8 cellular contexts compared by ENCODE assay signal in genomic region chr3:44509985-44510360, GRCh38. TPM values are rescaled to one million over a fixed set of nuclear protein-coding genes. Genes with fewer than 3 reads are reported as not detected.
DNase-seq lines count a peak whose midpoint lies in the region; ATAC-seq and TF ChIP-seq lines count a peak whose summit lies in the region.

No MANE protein-coding gene starts in this region.

- H3K79me1 ChIP-seq in mesenchymal stem cell (replicated peaks; ENCODE audit: low read length, poor library complexity, severe bottlenecking), result peaks cover 19% of the 10 kb centered on the region

- peaks cover 16% of the 10 kb centered on the region for H3K36me3 Mint-ChIP-seq in activated naive CD4-positive, alpha-beta T cell treated with anti-CD3 and anti-CD28 coated beads, Interleukin-2, amount 50 U/mL, for 24 hours
- H3K36me3 Mint-ChIP-seq in chondrocyte (ENCODE audit: low read depth), result no peaks in the 10 kb centered on the region

- peaks cover 5% of the 10 kb centered on the region for H3K4me1 ChIP-seq in mesenchymal stem cell (ENCODE audit: control insufficient read depth, insufficient read depth, low read depth, low read length)
- H3K4me1 ChIP-seq in aorta (ENCODE audit: control insufficient read depth in 1 of 2, insufficient read depth in 2 of 2, low read length in 2 of 2), result no peaks in the 10 kb centered on the region

- peaks cover 6% of the 10 kb centered on the region for H3K9me3 Mint-ChIP-seq in activated naive CD4-positive, alpha-beta T cell treated with anti-CD3 and anti-CD28 coated beads, Interleukin-2, amount 50 U/mL, for 24 hours
- H3K9me3 Mint-ChIP-seq in chondrocyte (ENCODE audit: low read depth), result no peaks in the 10 kb centered on the region

- H2BK120ac ChIP-seq in mesenchymal stem cell (ENCODE audit: low read depth, low read length), result no peak overlapping the region

- no peak overlapping the region for H2AFZ ChIP-seq in mesenchymal stem cell (ENCODE audit: low read depth, low read length)

- H3K4ac ChIP-seq in mesenchymal stem cell (ENCODE audit: low read depth in 1 of 2, low read length in 2 of 2), result no peak overlapping the region

- H3K27ac ChIP-seq in mesenchymal stem cell (ENCODE audit: low read length, poor library complexity, severe bottlenecking) (no peak overlapping the region), aorta (ENCODE audit: low read depth in 1 of 2, low read length in 2 of 2) (peak overlapping the region in 1 of 2 donors; percentile 79)

- H3K27ac Mint-ChIP-seq in activated naive CD4-positive, alpha-beta T cell treated with anti-CD3 and anti-CD28 coated beads, Interleukin-2, amount 50 U/mL, for 24 hours, result peak overlapping the region; percentile 88
- H3K27ac Mint-ChIP-seq in chondrocyte (ENCODE audit: unreplicated experiment), result peak overlapping the region; percentile 76

- no peak overlapping the region for H2AK5ac ChIP-seq in mesenchymal stem cell (ENCODE audit: low read length, severe bottlenecking)

- H3K4me2 ChIP-seq in mesenchymal stem cell (ENCODE audit: low read length, poor library complexity, severe bottlenecking), result peak overlapping the region; percentile 51

- no peak overlapping the region for H3K14ac ChIP-seq in mesenchymal stem cell (ENCODE audit: low read length in 2 of 2)

- whole genome bisulfite sequencing in mesenchymal stem cell, result 0% methylated on average over 2 of the region's 6 CpGs
- 0% methylated on average over 6 of the region's 6 CpGs for WGBS in aorta, 2 donors

- no peaks in the 10 kb centered on the region for H3K27me3 ChIP-seq in mesenchymal stem cell (ENCODE audit: control insufficient read depth in 1 of 2, insufficient read depth in 1 of 2, low read length in 2 of 2)
- H3K27me3 ChIP-seq in aorta (ENCODE audit: control insufficient read depth in 1 of 2, insufficient read depth in 2 of 2, low read length in 1 of 2), result no peaks in the 10 kb centered on the region

- no peak for TF ChIP-seq CTCF in chondrocyte (IDR thresholded peaks at IDR 0.05)

- intact Hi-C loops in aorta (cut with DNase I), result loop anchor here (2.0 to 10.0 kb wide), 4 partner anchors 33 to 188 kb away; partner anchors contain the start of genes TCAIM (in 1 of the 2), ZKSCAN7 (in 1 of the 2) and ZNF445 (in 1 of the 2)

- H3K23ac ChIP-seq in mesenchymal stem cell (ENCODE audit: low read length in 2 of 2), result no peak overlapping the region

- H3K9me3 ChIP-seq in mesenchymal stem cell (ENCODE audit: control insufficient read depth, low read length), result no peaks in the 10 kb centered on the region
- H3K9me3 ChIP-seq in aorta (ENCODE audit: control insufficient read depth, low read length), result no peaks in the 10 kb centered on the region

- peak overlapping the region; percentile 90 for H3K9ac ChIP-seq in mesenchymal stem cell (ENCODE audit: low read length)

- ATAC-seq in HG02798 (IDR thresholded peaks at IDR 0.05; ENCODE audit: poor library complexity, unreplicated experiment) (peak; percentile 36), aorta (ENCODE audit: low FRiP score) (no peak), HG03378 (IDR thresholded peaks at IDR 0.05; ENCODE audit: unreplicated experiment) (no peak)

- no peak overlapping the region for H4K8ac ChIP-seq in mesenchymal stem cell (ENCODE audit: low read length)

- H3K18ac ChIP-seq in mesenchymal stem cell (ENCODE audit: low read depth in 1 of 2, low read length in 2 of 2), result no peak overlapping the region

- H4K91ac ChIP-seq in mesenchymal stem cell (ENCODE audit: low read length), result no peak overlapping the region

- H3K27me3 Mint-ChIP-seq in activated naive CD4-positive, alpha-beta T cell treated with anti-CD3 and anti-CD28 coated beads, Interleukin-2, amount 50 U/mL, for 24 hours, result no peaks in the 10 kb centered on the region
- H3K27me3 Mint-ChIP-seq in chondrocyte (ENCODE audit: low read depth), result no peaks in the 10 kb centered on the region

- no peak overlapping the region for H2BK12ac ChIP-seq in mesenchymal stem cell (ENCODE audit: low read length in 2 of 2)

- peaks cover 0 to 2% of the 10 kb centered on the region in 2 experiments for H3K36me3 ChIP-seq in mesenchymal stem cell (ENCODE audit: control insufficient read depth in 1 of 2, insufficient read depth in 2 of 2, low read depth in 1 of 2, low read length in 2 of 2)
- no peaks in the 10 kb centered on the region for H3K36me3 ChIP-seq in aorta (ENCODE audit: control insufficient read depth in 1 of 2, insufficient read depth in 2 of 2, low read length in 1 of 2)

- no peak for DNase-seq in activated naive CD4-positive, alpha-beta T cell treated with anti-CD3 and anti-CD28 coated beads, Interleukin-2, amount 50 U/mL, for 16 hours
- peak; percentile 39 for DNase-seq in NOMO-1 treated with DMSO at 0.1 percent for 48 hours (lab: John Stamatoyannopoulos, UW; ENCODE audit: unreplicated experiment)
- no peak for DNase-seq in chondrocyte (ENCODE audit: low spot score)
- peak; percentile 42 for DNase-seq in mesenchymal stem cell
- no peak for DNase-seq in aorta

- peaks cover 44% of the 10 kb centered on the region for H3K4me1 Mint-ChIP-seq in activated naive CD4-positive, alpha-beta T cell treated with anti-CD3 and anti-CD28 coated beads, Interleukin-2, amount 50 U/mL, for 24 hours
- peaks cover 39% of the 10 kb centered on the region for H3K4me1 Mint-ChIP-seq in chondrocyte (ENCODE audit: low read depth)

- H3K4me3 ChIP-seq in mesenchymal stem cell (ENCODE audit: insufficient read depth in 1 of 2, low read depth in 1 of 2, low read length in 2 of 2) (peak overlapping the region; percentile 91 to 92), aorta (ENCODE audit: low read length in 2 of 2) (peak overlapping the region; percentile 86 to 100)

- no peak overlapping the region for H2BK15ac ChIP-seq in mesenchymal stem cell (ENCODE audit: low read depth, poor library complexity, severe bottlenecking)

- H2BK5ac ChIP-seq in mesenchymal stem cell (ENCODE audit: low read depth, low read length, poor library complexity, severe bottlenecking), result no peak overlapping the region

- H3K4me3 Mint-ChIP-seq in activated naive CD4-positive, alpha-beta T cell treated with anti-CD3 and anti-CD28 coated beads, Interleukin-2, amount 50 U/mL, for 24 hours, result peak overlapping the region; percentile 95
- peak overlapping the region; percentile 91 for H3K4me3 Mint-ChIP-seq in chondrocyte (ENCODE audit: unreplicated experiment)

RNA-seq across cellular contexts. Expression of gene ZNF445, which starts 32.5 kb away (rescaled TPM):
- 17.5 to 22.8 TPM (median 20.4 TPM) in 3 replicates for total RNA-seq in chondrocyte
- polyA plus RNA-seq in mesenchymal stem cell (2013, experiment 1 of 2), result 3.9 TPM
- polyA plus RNA-seq in mesenchymal stem cell (2013, experiment 2 of 2), result 3.6 TPM
- total RNA-seq in aorta, result 10 to 100 TPM; 18.6 to 26.4 TPM
- polyA plus RNA-seq in aorta, result 1 to 10 TPM; 4.1 to 6.5 TPM

RNA-seq across cellular contexts. Expression of gene ZKSCAN7, which starts 45.0 kb away (rescaled TPM):
- total RNA-seq in chondrocyte, result 6.8 to 9.2 TPM (median 7.0 TPM) in 3 replicates
- 3.7 TPM for polyA plus RNA-seq in mesenchymal stem cell (2013, experiment 1 of 2)
- 3.1 TPM for polyA plus RNA-seq in mesenchymal stem cell (2013, experiment 2 of 2)
- total RNA-seq in aorta, result 1 to 10 TPM; 3.5 to 6.2 TPM
- 1 to 10 TPM in 1 of 2 donors, under 1 TPM in 1; 0.50 to 2.1 TPM for polyA plus RNA-seq in aorta

Comparison
In these comparisons a context has a peak if more than half of its experiments do, and no peak if none do; other contexts are left out.
1. DNase-seq: peak in NOMO-1 treated with DMSO at 0.1 percent for 48 hours (single experiment) and mesenchymal stem cell (single experiment); none in activated naive CD4-positive, alpha-beta T cell treated with anti-CD3 and anti-CD28 coated beads, Interleukin-2, amount 50 U/mL, for 16 hours (single experiment), chondrocyte (single experiment) and aorta (0 of 2).